ENCODE assay signal across 1 cellular context in the genomic region with DNA sequence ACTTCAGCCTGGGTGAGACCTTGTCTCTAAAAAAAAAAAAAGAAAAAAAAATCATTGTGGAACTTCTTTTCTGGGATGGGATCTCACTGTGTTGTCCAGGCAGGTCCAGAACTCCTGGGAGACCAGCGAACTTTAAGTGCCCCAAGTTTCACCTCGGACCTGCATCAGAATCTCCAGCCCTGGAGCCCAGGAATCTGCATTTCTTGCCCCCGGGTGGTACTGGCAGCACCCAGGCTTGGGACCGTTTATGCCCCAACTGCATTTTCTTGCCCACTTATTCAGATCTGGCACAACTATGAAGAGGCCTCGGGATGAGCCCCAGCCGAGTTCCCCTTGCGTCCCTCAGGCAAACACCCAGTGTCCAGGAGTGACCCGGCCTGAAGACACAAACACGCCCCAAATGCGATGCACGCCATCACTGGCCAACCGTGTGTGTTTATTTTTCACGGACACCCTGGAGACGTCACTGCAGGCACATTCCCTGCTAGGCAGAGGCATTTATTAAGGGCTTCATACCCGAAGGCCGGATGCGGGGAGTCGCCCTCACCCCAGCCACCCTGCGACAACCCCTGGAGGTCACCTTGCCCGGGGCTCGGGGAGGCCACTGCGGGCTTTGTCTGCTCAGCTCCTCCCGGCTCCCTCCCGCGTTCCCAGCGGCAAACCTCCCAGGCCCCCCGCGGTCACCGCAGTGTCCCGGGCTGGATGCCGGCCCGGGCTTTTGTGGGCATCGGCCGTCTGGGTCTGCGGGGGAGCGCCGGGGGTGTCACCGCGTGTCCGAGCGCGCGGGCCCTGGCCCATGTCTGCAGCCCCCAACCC.
A peak's percentile ranks its signal among the peaks of the same experiment; 100 is the strongest.
TF ChIP-seq lines count a peak whose summit lies in the region.

No MANE protein-coding gene starts in this region.

TF ChIP-seq in HEK293, 187 proteins besides CTCF, POLR2A, EP300 and RAD21 (continued from another document):
- TF ChIP-seq, protein P1, sequence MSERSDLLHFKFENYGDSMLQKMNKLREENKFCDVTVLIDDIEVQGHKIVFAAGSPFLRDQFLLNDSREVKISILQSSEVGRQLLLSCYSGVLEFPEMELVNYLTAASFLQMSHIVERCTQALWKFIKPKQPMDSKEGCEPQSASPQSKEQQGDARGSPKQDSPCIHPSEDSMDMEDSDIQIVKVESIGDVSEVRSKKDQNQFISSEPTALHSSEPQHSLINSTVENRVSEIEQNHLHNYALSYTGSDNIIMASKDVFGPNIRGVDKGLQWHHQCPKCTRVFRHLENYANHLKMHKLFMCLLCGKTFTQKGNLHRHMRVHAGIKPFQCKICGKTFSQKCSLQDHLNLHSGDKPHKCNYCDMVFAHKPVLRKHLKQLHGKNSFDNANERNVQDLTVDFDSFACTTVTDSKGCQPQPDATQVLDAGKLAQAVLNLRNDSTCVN (tag by site-specific recombination; optimal IDR thresholded peaks at IDR 0.05) = peak; percentile 64
- TF ChIP-seq ZNF214 (tag by site-specific recombination; IDR thresholded peaks at IDR 0.05; ENCODE audit: borderline replicate concordance) = no peak
- 0 out of 2 replicates have a peak, but pooled peaks have one; percentile 39 for TF ChIP-seq ZNF777 (tag by site-specific recombination; IDR thresholded peaks at IDR 0.05; ENCODE audit: borderline replicate concordance)
- TF ChIP-seq ZNF791 (tag by site-specific recombination; IDR thresholded peaks at IDR 0.05) = no peak
- TF ChIP-seq ZNF394 (tag by site-specific recombination; IDR thresholded peaks at IDR 0.05; ENCODE audit: borderline replicate concordance) = 0 out of 2 replicates have a peak, but pooled peaks have one; percentile 20
- TF ChIP-seq MZF1 (tag by site-specific recombination; IDR thresholded peaks at IDR 0.05; ENCODE audit: borderline replicate concordance) = no peak
- TF ChIP-seq ZNF341 (tag by site-specific recombination; IDR thresholded peaks at IDR 0.05; ENCODE audit: low read depth) = peak; percentile 11; the same call in 1 of the 2 replicates
- 0 out of 2 replicates have a peak, but pooled peaks have one; percentile 25 for TF ChIP-seq ZSCAN30 (tag by site-specific recombination; IDR thresholded peaks at IDR 0.05)
- no peak for TF ChIP-seq ZNF416 (tag by site-specific recombination; IDR thresholded peaks at IDR 0.05)
- no peak for TF ChIP-seq ZNF677 (tag by site-specific recombination; IDR thresholded peaks at IDR 0.05)
- TF ChIP-seq, protein P2, sequence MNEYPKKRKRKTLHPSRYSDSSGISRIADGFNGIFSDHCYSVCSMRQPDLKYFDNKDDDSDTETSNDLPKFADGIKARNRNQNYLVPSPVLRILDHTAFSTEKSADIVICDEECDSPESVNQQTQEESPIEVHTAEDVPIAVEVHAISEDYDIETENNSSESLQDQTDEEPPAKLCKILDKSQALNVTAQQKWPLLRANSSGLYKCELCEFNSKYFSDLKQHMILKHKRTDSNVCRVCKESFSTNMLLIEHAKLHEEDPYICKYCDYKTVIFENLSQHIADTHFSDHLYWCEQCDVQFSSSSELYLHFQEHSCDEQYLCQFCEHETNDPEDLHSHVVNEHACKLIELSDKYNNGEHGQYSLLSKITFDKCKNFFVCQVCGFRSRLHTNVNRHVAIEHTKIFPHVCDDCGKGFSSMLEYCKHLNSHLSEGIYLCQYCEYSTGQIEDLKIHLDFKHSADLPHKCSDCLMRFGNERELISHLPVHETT (tag by site-specific recombination; IDR thresholded peaks at IDR 0.05) = no peak
- TF ChIP-seq, protein P3, sequence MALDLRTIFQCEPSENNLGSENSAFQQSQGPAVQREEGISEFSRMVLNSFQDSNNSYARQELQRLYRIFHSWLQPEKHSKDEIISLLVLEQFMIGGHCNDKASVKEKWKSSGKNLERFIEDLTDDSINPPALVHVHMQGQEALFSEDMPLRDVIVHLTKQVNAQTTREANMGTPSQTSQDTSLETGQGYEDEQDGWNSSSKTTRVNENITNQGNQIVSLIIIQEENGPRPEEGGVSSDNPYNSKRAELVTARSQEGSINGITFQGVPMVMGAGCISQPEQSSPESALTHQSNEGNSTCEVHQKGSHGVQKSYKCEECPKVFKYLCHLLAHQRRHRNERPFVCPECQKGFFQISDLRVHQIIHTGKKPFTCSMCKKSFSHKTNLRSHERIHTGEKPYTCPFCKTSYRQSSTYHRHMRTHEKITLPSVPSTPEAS (tag by site-specific recombination; IDR thresholded peaks at IDR 0.05) = no peak
- TF ChIP-seq ZNF426 (tag by site-specific recombination; IDR thresholded peaks at IDR 0.05) = no peak
- TF ChIP-seq, protein P4, sequence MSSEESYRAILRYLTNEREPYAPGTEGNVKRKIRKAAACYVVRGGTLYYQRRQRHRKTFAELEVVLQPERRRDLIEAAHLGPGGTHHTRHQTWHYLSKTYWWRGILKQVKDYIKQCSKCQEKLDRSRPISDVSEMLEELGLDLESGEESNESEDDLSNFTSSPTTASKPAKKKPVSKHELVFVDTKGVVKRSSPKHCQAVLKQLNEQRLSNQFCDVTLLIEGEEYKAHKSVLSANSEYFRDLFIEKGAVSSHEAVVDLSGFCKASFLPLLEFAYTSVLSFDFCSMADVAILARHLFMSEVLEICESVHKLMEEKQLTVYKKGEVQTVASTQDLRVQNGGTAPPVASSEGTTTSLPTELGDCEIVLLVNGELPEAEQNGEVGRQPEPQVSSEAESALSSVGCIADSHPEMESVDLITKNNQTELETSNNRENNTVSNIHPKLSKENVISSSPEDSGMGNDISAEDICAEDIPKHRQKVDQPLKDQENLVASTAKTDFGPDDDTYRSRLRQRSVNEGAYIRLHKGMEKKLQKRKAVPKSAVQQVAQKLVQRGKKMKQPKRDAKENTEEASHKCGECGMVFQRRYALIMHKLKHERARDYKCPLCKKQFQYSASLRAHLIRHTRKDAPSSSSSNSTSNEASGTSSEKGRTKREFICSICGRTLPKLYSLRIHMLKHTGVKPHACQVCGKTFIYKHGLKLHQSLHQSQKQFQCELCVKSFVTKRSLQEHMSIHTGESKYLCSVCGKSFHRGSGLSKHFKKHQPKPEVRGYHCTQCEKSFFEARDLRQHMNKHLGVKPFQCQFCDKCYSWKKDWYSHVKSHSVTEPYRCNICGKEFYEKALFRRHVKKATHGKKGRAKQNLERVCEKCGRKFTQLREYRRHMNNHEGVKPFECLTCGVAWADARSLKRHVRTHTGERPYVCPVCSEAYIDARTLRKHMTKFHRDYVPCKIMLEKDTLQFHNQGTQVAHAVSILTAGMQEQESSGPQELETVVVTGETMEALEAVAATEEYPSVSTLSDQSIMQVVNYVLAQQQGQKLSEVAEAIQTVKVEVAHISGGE (tag by site-specific recombination; conservative IDR thresholded peaks at IDR 0.05; ENCODE audit: low read depth) = 0 out of 2 replicates have a peak, but pooled peaks have one; percentile 10
- peak; percentile 99 for TF ChIP-seq ZIC2 (tag by site-specific recombination; IDR thresholded peaks at IDR 0.05)
- TF ChIP-seq, protein P5, sequence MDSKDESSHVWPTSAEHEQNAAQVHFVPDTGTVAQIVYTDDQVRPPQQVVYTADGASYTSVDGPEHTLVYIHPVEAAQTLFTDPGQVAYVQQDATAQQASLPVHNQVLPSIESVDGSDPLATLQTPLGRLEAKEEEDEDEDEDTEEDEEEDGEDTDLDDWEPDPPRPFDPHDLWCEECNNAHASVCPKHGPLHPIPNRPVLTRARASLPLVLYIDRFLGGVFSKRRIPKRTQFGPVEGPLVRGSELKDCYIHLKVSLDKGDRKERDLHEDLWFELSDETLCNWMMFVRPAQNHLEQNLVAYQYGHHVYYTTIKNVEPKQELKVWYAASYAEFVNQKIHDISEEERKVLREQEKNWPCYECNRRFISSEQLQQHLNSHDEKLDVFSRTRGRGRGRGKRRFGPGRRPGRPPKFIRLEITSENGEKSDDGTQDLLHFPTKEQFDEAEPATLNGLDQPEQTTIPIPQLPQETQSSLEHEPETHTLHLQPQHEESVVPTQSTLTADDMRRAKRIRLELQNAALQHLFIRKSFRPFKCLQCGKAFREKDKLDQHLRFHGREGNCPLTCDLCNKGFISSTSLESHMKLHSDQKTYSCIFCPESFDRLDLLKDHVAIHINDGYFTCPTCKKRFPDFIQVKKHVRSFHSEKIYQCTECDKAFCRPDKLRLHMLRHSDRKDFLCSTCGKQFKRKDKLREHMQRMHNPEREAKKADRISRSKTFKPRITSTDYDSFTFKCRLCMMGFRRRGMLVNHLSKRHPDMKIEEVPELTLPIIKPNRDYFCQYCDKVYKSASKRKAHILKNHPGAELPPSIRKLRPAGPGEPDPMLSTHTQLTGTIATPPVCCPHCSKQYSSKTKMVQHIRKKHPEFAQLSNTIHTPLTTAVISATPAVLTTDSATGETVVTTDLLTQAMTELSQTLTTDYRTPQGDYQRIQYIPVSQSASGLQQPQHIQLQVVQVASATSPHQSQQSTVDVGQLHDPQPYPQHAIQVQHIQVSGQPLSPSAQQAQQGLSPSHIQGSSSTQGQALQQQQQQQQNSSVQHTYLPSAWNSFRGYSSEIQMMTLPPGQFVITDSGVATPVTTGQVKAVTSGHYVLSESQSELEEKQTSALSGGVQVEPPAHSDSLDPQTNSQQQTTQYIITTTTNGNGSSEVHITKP (tag by site-specific recombination; IDR thresholded peaks at IDR 0.05) = peak; percentile 82; the same call in 1 of the 2 replicates
- no peak for TF ChIP-seq MYNN (tag by site-specific recombination; IDR thresholded peaks at IDR 0.05; ENCODE audit: borderline replicate concordance)
- TF ChIP-seq ZNF837 (tag by site-specific recombination; IDR thresholded peaks at IDR 0.05) = no peak
- peak; percentile 36; the same call in 1 of the 2 replicates for TF ChIP-seq ZFHX2 (tag by site-specific recombination; conservative IDR thresholded peaks at IDR 0.05)
- no peak for TF ChIP-seq ZNF621 (tag by site-specific recombination; IDR thresholded peaks at IDR 0.05)
- TF ChIP-seq ZNF146 (tag by site-specific recombination; IDR thresholded peaks at IDR 0.05) = no peak
- TF ChIP-seq ZNF629 (tag by site-specific recombination; IDR thresholded peaks at IDR 0.05) = peak; percentile 41; the same call in 1 of the 2 replicates
- no peak for TF ChIP-seq ZNF184 (tag by site-specific recombination; IDR thresholded peaks at IDR 0.05)
- no peak for TF ChIP-seq ZNF549 (tag by site-specific recombination; IDR thresholded peaks at IDR 0.05)
- TF ChIP-seq TRIM28 (IDR thresholded peaks at IDR 0.05; ENCODE audit: borderline replicate concordance, low read length) = no peak
- TF ChIP-seq MEIS1 (CRISPR knock-in tag; IDR thresholded peaks at IDR 0.05; ENCODE audit: borderline replicate concordance) = no peak
- TF ChIP-seq ZNF785 (tag by site-specific recombination; IDR thresholded peaks at IDR 0.05) = no peak
- peak; percentile 19; the same call in 1 of the 2 replicates for TF ChIP-seq KLF1 (tag by site-specific recombination; IDR thresholded peaks at IDR 0.05)
- TF ChIP-seq ZBTB8A (tag by site-specific recombination; IDR thresholded peaks at IDR 0.05) = peak; percentile 61
- no peak for TF ChIP-seq ZNF292 (tag by site-specific recombination; IDR thresholded peaks at IDR 0.05; ENCODE audit: borderline replicate concordance, low read depth)
- TF ChIP-seq, protein P6, sequence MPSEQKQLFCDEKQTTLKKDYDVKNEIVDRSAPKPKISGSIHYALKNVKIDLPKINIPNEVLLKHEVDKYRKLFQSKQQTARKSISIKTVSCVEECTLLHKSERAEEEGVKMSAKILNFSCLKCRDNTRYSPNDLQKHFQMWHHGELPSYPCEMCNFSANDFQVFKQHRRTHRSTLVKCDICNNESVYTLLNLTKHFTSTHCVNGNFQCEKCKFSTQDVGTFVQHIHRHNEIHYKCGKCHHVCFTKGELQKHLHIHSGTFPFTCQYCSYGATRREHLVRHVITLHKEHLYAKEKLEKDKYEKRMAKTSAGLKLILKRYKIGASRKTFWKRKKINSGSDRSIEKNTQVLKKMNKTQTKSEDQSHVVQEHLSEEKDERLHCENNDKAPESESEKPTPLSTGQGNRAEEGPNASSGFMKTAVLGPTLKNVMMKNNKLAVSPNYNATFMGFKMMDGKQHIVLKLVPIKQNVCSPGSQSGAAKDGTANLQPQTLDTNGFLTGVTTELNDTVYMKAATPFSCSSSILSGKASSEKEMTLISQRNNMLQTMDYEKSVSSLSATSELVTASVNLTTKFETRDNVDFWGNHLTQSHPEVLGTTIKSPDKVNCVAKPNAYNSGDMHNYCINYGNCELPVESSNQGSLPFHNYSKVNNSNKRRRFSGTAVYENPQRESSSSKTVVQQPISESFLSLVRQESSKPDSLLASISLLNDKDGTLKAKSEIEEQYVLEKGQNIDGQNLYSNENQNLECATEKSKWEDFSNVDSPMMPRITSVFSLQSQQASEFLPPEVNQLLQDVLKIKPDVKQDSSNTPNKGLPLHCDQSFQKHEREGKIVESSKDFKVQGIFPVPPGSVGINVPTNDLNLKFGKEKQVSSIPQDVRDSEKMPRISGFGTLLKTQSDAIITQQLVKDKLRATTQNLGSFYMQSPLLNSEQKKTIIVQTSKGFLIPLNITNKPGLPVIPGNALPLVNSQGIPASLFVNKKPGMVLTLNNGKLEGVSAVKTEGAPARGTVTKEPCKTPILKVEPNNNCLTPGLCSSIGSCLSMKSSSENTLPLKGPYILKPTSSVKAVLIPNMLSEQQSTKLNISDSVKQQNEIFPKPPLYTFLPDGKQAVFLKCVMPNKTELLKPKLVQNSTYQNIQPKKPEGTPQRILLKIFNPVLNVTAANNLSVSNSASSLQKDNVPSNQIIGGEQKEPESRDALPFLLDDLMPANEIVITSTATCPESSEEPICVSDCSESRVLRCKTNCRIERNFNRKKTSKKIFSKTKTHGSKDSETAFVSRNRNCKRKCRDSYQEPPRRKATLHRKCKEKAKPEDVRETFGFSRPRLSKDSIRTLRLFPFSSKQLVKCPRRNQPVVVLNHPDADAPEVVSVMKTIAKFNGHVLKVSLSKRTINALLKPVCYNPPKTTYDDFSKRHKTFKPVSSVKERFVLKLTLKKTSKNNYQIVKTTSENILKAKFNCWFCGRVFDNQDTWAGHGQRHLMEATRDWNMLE (tag by site-specific recombination; conservative IDR thresholded peaks at IDR 0.05; ENCODE audit: low read depth) = no peak
